ENCODE assay signal across 11 cellular contexts in the genomic region with DNA sequence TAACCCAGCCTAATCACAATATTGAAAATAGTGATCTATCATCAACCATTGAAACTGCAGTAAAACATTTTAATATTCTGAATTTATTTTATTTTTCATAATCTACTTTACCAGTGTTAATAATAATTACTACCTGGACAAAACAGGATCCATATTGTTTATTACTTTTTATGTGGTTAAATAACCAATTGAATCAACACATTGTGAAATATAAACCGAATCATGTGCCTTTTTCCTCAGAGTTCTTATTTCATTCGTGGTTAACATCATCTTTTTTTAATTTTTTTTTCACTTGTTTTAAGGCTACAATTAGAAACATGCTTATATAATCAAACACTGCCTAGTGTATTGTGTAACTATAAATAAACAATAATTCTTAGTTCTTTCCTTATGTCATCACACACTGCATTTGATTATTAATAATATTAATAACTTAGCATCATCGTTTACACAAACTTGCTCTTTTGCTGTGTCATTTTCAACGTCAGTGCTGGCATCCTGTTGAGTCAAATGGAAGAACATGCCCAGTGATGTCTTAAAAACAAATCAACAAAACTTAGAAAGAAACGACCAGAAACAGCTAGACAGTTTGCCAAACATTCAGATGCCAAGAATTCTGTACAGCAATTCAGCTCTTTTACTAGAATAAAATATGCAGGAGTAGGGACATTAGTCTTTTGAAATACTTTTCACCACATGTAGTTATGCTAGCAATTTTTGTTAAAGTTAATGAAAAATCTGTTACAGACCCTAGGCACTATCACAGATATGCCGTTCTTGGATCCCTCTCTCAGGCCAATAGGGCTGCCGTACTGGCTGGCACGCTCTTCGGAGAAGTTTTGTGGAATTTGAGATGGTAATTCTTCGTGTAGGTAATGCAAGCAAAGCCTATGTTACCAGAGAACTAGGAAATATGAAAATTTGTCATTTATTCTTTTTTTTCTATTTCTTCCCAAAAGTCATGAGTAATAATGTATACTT.
DNase-seq lines count a peak whose midpoint lies in the region; ATAC-seq, FAIRE-seq and TF ChIP-seq lines count a peak whose summit lies in the region.
"Had no signal": no experiment of that assay in that cellular context is flagged by ENCODE, and none has a peak within 500 bp of the region (broad histone marks: within the 10 kb centered on the region; RNA-seq: fewer than 3 reads in every experiment).

No MANE protein-coding gene starts in this region.

- no peaks in the 10 kb centered on the region for H3K9me3 Mint-ChIP-seq in activated CD4-positive, alpha-beta T cell treated with anti-CD3 and anti-CD28 coated beads, Interleukin-2, amount 10 ng/mL, durations not matched to agents 7 days and 5 days

- H3K4me1 Mint-ChIP-seq in activated CD4-positive, alpha-beta T cell treated with anti-CD3 and anti-CD28 coated beads, Interleukin-2, amount 10 ng/mL, durations not matched to agents 7 days and 5 days = no peaks in the 10 kb centered on the region

- TF ChIP-seq CTCF in fibroblast of villous mesenchyme (IDR thresholded peaks at IDR 0.05; ENCODE audit: insufficient read depth, low read depth, low read length) (no peak), gastrocnemius medialis (IDR thresholded peaks at IDR 0.05 in 4 of 5, conservative IDR thresholded peaks at IDR 0.05 in 1 of 5) (no peak)

- H3K27me3 Mint-ChIP-seq in activated CD4-positive, alpha-beta T cell treated with anti-CD3 and anti-CD28 coated beads, Interleukin-2, amount 10 ng/mL, durations not matched to agents 7 days and 5 days = no peaks in the 10 kb centered on the region

- POLR2A ChIA-PET in activated CD4-positive, alpha-beta T cell treated with anti-CD3 and anti-CD28 coated beads, Interleukin-2, amount 10 ng/mL, durations not matched to agents 7 days and 5 days (lab: Charles Lee) = no interaction called here

- H4K20me1 ChIP-seq in GM23248 (ENCODE audit: insufficient read depth) = no peaks in the 10 kb centered on the region

- H3K9me3 ChIP-seq in GM23248 (ENCODE audit: low read depth) (no peaks in the 10 kb centered on the region), adipocyte (ENCODE audit: control insufficient read depth, low read length) (peaks cover 4% of the 10 kb centered on the region), gastrocnemius medialis (no peaks in the 10 kb centered on the region)

- H3K27me3 ChIP-seq in GM23248 (replicated peaks; ENCODE audit: insufficient read depth) = no peaks in the 10 kb centered on the region
- no peaks in the 10 kb centered on the region for H3K27me3 ChIP-seq in adipocyte (replicated peaks; ENCODE audit: control insufficient read depth, insufficient read depth, low read length)
- H3K27me3 ChIP-seq in gastrocnemius medialis = no peaks in the 10 kb centered on the region

- in situ Hi-C loops in GM23248 (cut with MboI) (no loop called here), gastrocnemius medialis (cut with MboI; ENCODE audit: low sequenced_read_pairs in 4 of 4) (no loop called here)

- peak overlapping the region; percentile 83 for H2AFZ ChIP-seq in GM23248

- H3K36me3 ChIP-seq in GM23248 (ENCODE audit: low read depth) (no peaks in the 10 kb centered on the region), adipocyte (ENCODE audit: control insufficient read depth, insufficient read depth, low read length, severe bottlenecking) (no peaks in the 10 kb centered on the region), gastrocnemius medialis (no peaks in the 10 kb centered on the region)
- H3K36me3 ChIP-seq: prostate gland had no signal

- H3K27ac ChIP-seq in GM23248 (peak overlapping the region; percentile 75), gastrocnemius medialis (no peak overlapping the region)
- H3K27ac ChIP-seq: prostate gland had no signal

- H3K9ac ChIP-seq in GM23248 (peak overlapping the region; percentile 66), adipocyte (ENCODE audit: low read length) (peak overlapping the region; percentile 28)

- no peak for FAIRE-seq in frontal cortex (lab: Jason Lieb, UNC)
- FAIRE-seq: GM12878 had no signal

- WGBS in GM23248 (ENCODE audit: low coverage in 1 of 2, low lambda C conversion rate in 2 of 2, missing lambda C conversion rate in 2 of 2), 2 experiments = 6 to 8% methylated on average over 10 of the region's 10 CpGs

- no peak overlapping the region for H3K27ac Mint-ChIP-seq in activated CD4-positive, alpha-beta T cell treated with anti-CD3 and anti-CD28 coated beads, Interleukin-2, amount 10 ng/mL, durations not matched to agents 7 days and 5 days

- CTCF ChIA-PET in activated CD4-positive, alpha-beta T cell treated with anti-CD3 and anti-CD28 coated beads, Interleukin-2, amount 10 ng/mL, durations not matched to agents 7 days and 5 days (lab: Charles Lee) = no interaction called here

- ATAC-seq in gastrocnemius medialis (peak in 1 of 2 donors; percentile 30), GM21526 (IDR thresholded peaks at IDR 0.05; ENCODE audit: low FRiP score, unreplicated experiment) (no peak)
- ATAC-seq: GM12878 had no signal

- peak overlapping the region; percentile 39 for H3K4me3 ChIP-seq in GM23248
- peak overlapping the region; percentile 57 for H3K4me3 ChIP-seq in adipocyte (ENCODE audit: low read length)
- no peak overlapping the region for H3K4me3 ChIP-seq in fibroblast of villous mesenchyme (ENCODE audit: low read depth, low read length)
- H3K4me3 ChIP-seq in gastrocnemius medialis = no peak overlapping the region
- H3K4me3 ChIP-seq: GM12878, prostate gland had no signal

- intact Hi-C loops in gastrocnemius medialis (cut with DNase I; ENCODE audit: low total_unique reads) = no loop called here

- H3K36me3 Mint-ChIP-seq in activated CD4-positive, alpha-beta T cell treated with anti-CD3 and anti-CD28 coated beads, Interleukin-2, amount 10 ng/mL, durations not matched to agents 7 days and 5 days (ENCODE audit: low read depth) = no peaks in the 10 kb centered on the region

- peaks cover 27% of the 10 kb centered on the region for H3K4me1 ChIP-seq in GM23248 (ENCODE audit: insufficient read depth)
- H3K4me1 ChIP-seq in adipocyte (ENCODE audit: control insufficient read depth, insufficient read depth, low read length) = peaks cover 24% of the 10 kb centered on the region
- H3K4me1 ChIP-seq in gastrocnemius medialis = no peaks in the 10 kb centered on the region
- H3K4me1 ChIP-seq: prostate gland had no signal

- no peaks in the 10 kb centered on the region for H3K79me2 ChIP-seq in GM23248 (ENCODE audit: insufficient read depth)

- TF ChIP-seq POLR2A in gastrocnemius medialis (IDR thresholded peaks at IDR 0.05) = no peak

- H3K4me3 Mint-ChIP-seq in activated CD4-positive, alpha-beta T cell treated with anti-CD3 and anti-CD28 coated beads, Interleukin-2, amount 10 ng/mL, durations not matched to agents 7 days and 5 days = no peak overlapping the region

- H3F3A ChIP-seq in GM23248 (ENCODE audit: insufficient read depth) = peaks cover 23% of the 10 kb centered on the region; the same call in 1 of the 2 replicates

- DNase-seq in GM23248 = peak; percentile 85
- DNase-seq in adipocyte (ENCODE audit: low read depth) = peak; percentile 80
- peak; percentile 80 for DNase-seq in fibroblast of villous mesenchyme (ENCODE audit: low read depth)
- peak; percentile 2 to 13 for DNase-seq in gastrocnemius medialis
- DNase-seq in activated CD8-positive, alpha-beta memory T cell treated with anti-CD3 and anti-CD28 coated beads for 24 hours = no peak
- DNase-seq in activated CD4-positive, alpha-beta T cell treated with anti-CD3 and anti-CD28 coated beads, Interleukin-2, amount 10 ng/mL, durations not matched to agents 7 days and 5 days = no peak
- no peak for DNase-seq in frontal cortex (ENCODE audit: low spot score in 2 of 2)
- DNase-seq: head of caudate nucleus had no signal

- H3K9me2 ChIP-seq in GM23248 (ENCODE audit: insufficient read depth) = no peaks in the 10 kb centered on the region

- H3K4me2 ChIP-seq in GM23248 (ENCODE audit: unreplicated experiment) = peak overlapping the region; percentile 78

Comparison
In these comparisons a context has a peak if more than half of its experiments do, and no peak if none do; other contexts are left out.
1. DNase-seq: peak in GM23248 (single experiment), adipocyte (single experiment), fibroblast of villous mesenchyme (single experiment) and gastrocnemius medialis (2 of 2); none in activated CD8-positive, alpha-beta memory T cell treated with anti-CD3 and anti-CD28 coated beads for 24 hours (single experiment), activated CD4-positive, alpha-beta T cell treated with anti-CD3 and anti-CD28 coated beads, Interleukin-2, amount 10 ng/mL, durations not matched to agents 7 days and 5 days (single experiment) and frontal cortex (0 of 2).
2. H3K4me3 ChIP-seq: peak in GM23248 (single experiment) and adipocyte (single experiment); none in fibroblast of villous mesenchyme (single experiment) and gastrocnemius medialis (0 of 4).